Comparison of ENCODE assay signal across 2 cellular contexts in the genomic region with DNA sequence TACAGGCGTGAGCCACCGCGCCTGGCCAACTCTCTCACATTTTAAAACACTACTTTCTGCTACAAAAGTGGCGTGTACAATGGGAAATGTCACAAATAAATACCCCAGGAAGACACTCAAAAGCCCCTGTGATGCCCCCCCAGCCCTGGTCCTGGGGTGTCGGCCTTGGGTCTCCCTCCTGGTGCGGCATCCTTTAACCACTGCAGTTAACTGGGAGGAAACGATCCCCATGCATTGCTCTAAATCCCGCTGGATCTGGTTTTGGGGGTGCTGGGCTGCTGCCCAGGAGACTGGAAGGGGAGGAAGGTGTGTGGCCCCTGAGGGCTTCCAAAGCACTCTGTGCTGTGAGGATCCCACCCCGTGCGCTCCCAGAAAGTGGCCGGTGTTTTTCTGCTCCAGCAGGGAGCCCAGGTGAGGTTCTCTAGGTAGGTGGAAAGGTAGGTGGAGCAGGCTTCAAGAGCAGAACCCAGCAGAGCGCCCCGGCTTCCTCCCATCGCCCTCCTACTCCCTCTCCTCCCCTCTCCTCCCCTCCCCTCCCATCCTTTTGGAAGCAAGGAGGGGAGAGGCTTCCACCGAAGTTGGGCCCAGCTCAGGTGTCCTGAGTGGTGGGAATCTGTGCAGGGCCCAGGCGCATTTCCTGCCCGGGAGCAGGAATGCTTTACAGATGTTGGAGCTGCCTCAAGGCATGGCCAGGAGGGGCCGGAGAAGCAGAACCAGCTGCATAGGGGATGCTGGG.
TF ChIP-seq lines count a peak whose summit lies in the region.

No MANE protein-coding gene starts in this region.

TF ChIP-seq in GM23338, 12 proteins besides CTCF, POLR2A, EP300 and RAD21 (continues in another document):
- TF ChIP-seq POLR2AphosphoS5 (IDR thresholded peaks at IDR 0.05; ENCODE audit: low read depth), result no peak
- TF ChIP-seq CREB1 (CRISPR knock-in tag; IDR thresholded peaks at IDR 0.05; ENCODE audit: low read depth), result no peak
- TF ChIP-seq EZH2phosphoT487 (IDR thresholded peaks at IDR 0.05; ENCODE audit: unreplicated experiment), result no peak
- TF ChIP-seq STAT1 (IDR thresholded peaks at IDR 0.05; ENCODE audit: unreplicated experiment), result no peak
- TF ChIP-seq ZNF114 (CRISPR knock-in tag; IDR thresholded peaks at IDR 0.05), result no peak
- TF ChIP-seq NANOG (IDR thresholded peaks at IDR 0.05; ENCODE audit: borderline replicate concordance), result no peak
- TF ChIP-seq JUNB (IDR thresholded peaks at IDR 0.05; ENCODE audit: unreplicated experiment), result no peak
- TF ChIP-seq, protein P1, sequence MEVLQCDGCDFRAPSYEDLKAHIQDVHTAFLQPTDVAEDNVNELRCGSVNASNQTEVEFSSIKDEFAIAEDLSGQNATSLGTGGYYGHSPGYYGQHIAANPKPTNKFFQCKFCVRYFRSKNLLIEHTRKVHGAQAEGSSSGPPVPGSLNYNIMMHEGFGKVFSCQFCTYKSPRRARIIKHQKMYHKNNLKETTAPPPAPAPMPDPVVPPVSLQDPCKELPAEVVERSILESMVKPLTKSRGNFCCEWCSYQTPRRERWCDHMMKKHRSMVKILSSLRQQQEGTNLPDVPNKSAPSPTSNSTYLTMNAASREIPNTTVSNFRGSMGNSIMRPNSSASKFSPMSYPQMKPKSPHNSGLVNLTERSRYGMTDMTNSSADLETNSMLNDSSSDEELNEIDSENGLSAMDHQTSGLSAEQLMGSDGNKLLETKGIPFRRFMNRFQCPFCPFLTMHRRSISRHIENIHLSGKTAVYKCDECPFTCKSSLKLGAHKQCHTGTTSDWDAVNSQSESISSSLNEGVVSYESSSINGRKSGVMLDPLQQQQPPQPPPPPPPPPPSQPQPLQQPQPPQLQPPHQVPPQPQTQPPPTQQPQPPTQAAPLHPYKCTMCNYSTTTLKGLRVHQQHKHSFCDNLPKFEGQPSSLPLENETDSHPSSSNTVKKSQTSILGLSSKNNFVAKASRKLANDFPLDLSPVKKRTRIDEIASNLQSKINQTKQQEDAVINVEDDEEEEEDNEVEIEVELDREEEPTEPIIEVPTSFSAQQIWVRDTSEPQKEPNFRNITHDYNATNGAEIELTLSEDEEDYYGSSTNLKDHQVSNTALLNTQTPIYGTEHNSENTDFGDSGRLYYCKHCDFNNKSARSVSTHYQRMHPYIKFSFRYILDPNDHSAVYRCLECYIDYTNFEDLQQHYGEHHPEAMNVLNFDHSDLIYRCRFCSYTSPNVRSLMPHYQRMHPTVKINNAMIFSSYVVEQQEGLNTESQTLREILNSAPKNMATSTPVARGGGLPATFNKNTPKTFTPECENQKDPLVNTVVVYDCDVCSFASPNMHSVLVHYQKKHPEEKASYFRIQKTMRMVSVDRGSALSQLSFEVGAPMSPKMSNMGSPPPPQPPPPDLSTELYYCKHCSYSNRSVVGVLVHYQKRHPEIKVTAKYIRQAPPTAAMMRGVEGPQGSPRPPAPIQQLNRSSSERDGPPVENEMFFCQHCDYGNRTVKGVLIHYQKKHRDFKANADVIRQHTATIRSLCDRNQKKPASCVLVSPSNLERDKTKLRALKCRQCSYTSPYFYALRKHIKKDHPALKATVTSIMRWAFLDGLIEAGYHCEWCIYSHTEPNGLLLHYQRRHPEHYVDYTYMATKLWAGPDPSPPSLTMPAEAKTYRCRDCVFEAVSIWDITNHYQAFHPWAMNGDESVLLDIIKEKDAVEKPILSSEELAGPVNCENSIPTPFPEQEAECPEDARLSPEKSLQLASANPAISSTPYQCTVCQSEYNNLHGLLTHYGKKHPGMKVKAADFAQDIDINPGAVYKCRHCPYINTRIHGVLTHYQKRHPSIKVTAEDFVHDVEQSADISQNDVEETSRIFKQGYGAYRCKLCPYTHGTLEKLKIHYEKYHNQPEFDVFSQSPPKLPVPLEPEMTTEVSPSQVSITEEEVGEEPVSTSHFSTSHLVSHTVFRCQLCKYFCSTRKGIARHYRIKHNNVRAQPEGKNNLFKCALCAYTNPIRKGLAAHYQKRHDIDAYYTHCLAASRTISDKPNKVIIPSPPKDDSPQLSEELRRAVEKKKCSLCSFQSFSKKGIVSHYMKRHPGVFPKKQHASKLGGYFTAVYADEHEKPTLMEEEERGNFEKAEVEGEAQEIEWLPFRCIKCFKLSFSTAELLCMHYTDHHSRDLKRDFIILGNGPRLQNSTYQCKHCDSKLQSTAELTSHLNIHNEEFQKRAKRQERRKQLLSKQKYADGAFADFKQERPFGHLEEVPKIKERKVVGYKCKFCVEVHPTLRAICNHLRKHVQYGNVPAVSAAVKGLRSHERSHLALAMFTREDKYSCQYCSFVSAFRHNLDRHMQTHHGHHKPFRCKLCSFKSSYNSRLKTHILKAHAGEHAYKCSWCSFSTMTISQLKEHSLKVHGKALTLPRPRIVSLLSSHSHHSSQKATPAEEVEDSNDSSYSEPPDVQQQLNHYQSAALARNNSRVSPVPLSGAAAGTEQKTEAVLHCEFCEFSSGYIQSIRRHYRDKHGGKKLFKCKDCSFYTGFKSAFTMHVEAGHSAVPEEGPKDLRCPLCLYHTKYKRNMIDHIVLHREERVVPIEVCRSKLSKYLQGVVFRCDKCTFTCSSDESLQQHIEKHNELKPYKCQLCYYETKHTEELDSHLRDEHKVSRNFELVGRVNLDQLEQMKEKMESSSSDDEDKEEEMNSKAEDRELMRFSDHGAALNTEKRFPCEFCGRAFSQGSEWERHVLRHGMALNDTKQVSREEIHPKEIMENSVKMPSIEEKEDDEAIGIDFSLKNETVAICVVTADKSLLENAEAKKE (CRISPR knock-in tag; IDR thresholded peaks at IDR 0.05), result no peak
- TF ChIP-seq, protein P2, sequence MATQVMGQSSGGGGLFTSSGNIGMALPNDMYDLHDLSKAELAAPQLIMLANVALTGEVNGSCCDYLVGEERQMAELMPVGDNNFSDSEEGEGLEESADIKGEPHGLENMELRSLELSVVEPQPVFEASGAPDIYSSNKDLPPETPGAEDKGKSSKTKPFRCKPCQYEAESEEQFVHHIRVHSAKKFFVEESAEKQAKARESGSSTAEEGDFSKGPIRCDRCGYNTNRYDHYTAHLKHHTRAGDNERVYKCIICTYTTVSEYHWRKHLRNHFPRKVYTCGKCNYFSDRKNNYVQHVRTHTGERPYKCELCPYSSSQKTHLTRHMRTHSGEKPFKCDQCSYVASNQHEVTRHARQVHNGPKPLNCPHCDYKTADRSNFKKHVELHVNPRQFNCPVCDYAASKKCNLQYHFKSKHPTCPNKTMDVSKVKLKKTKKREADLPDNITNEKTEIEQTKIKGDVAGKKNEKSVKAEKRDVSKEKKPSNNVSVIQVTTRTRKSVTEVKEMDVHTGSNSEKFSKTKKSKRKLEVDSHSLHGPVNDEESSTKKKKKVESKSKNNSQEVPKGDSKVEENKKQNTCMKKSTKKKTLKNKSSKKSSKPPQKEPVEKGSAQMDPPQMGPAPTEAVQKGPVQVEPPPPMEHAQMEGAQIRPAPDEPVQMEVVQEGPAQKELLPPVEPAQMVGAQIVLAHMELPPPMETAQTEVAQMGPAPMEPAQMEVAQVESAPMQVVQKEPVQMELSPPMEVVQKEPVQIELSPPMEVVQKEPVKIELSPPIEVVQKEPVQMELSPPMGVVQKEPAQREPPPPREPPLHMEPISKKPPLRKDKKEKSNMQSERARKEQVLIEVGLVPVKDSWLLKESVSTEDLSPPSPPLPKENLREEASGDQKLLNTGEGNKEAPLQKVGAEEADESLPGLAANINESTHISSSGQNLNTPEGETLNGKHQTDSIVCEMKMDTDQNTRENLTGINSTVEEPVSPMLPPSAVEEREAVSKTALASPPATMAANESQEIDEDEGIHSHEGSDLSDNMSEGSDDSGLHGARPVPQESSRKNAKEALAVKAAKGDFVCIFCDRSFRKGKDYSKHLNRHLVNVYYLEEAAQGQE (IDR thresholded peaks at IDR 0.05; ENCODE audit: unreplicated experiment), result no peak
- TF ChIP-seq ZNF331 (CRISPR knock-in tag; IDR thresholded peaks at IDR 0.05; ENCODE audit: low read depth), result no peak

TF ChIP-seq in GM12891, 5 proteins besides CTCF, POLR2A, EP300 and RAD21:
- no peak for TF ChIP-seq TAF1 (IDR thresholded peaks at IDR 0.05; ENCODE audit: low read depth, low read length)
- TF ChIP-seq POU2F2 (IDR thresholded peaks at IDR 0.05; ENCODE audit: low read depth, low read length), result no peak
- no peak for TF ChIP-seq PAX5 (IDR thresholded peaks at IDR 0.05; ENCODE audit: insufficient read depth, low read length, severe bottlenecking)
- no peak for TF ChIP-seq POLR2AphosphoS5 (IDR thresholded peaks at IDR 0.05; ENCODE audit: low read depth, low read length)
- TF ChIP-seq SPI1 (IDR thresholded peaks at IDR 0.05; ENCODE audit: low read depth, low read length), result no peak
